In the genomic region with DNA sequence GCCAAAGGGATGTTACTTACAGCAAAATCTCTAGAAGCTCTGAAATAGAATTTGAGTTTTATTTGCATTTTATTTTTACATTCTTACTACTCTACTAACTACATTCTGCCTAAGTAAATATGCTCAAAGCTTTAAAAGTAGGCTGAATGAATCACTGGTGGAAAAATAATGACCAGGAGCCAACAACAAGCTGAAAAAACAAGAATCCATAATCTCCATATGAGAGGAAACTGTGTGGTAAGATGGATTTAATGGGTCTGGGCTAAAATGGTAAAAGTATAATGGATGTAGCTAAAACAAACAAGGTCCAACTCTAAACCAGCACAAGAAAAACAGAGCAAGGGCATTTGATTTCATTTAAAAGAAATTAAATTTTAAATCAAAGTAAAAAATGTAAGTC, we compare ENCODE assay signal across 21 cellular contexts.
"Had no signal": no experiment of that assay in that cellular context is flagged by ENCODE, and none has a peak within 500 bp of the region (broad histone marks: within the 10 kb centered on the region; RNA-seq: fewer than 3 reads in every experiment).

No MANE protein-coding gene starts in this region.

- H3K4me1 ChIP-seq: foreskin keratinocyte, lower lobe of right lung, parathyroid adenoma, sigmoid colon, tibial artery had no signal

- H3K79me2 ChIP-seq: hepatocyte, parathyroid adenoma had no signal

- ATAC-seq: activated CD4-positive, alpha-beta T cell treated with anti-CD3 and anti-CD28 coated beads for 36 hours; activated naive CD4-positive, alpha-beta T cell treated with anti-CD3 and anti-CD28 coated beads, Interleukin-2, amount 50 U/mL, for 72 hours; esophagus mucosa; foreskin keratinocyte; lower lobe of right lung; natural killer cell treated with Interleukin-12 subunit alpha and Interleukin-12 subunit beta and Interleukin-15 and Interleukin-18, amount 100 ng/mL, for 72 hours; WTC11 had no signal

- H3K4me2 ChIP-seq: hepatocyte had no signal

- H3K9me3 ChIP-seq: lower lobe of right lung, neutrophil, sigmoid colon, tibial artery had no signal

- H3K4me3 ChIP-seq: coronary artery, hepatocyte, lower lobe of right lung, sigmoid colon, tibial artery had no signal

- H3K36me3 ChIP-seq: lower lobe of right lung, neutrophil, sigmoid colon, tibial artery had no signal

- DNase-seq: activated CD4-positive, alpha-beta T cell treated with anti-CD3 and anti-CD28 coated beads for 36 hours; activated CD4-positive, alpha-beta T cell treated with anti-CD3 and anti-CD28 coated beads, Interleukin-2, amount 50 U/mL, for 48 hours; activated gamma-delta T cell; effector CD4-positive, alpha-beta T cell; foreskin keratinocyte; islet precursor cell; lower lobe of right lung; sigmoid colon; stimulated activated CD4-positive, alpha-beta T cell treated with anti-CD3 and anti-CD28 coated beads, Interleukin-12 subunit alpha, Interleukin-12 subunit beta, amount 100 ng/mL, for 4 hours; stimulated activated CD4-positive, alpha-beta T cell treated with anti-CD3 and anti-CD28 coated beads, Interleukin-1b, Interleukin-23, amount 100 ng/mL, for 48 hours; stimulated activated CD8-positive, alpha-beta memory T cell treated with anti-CD3 and anti-CD28 coated beads, Interleukin-4, amount 100 ng/mL, for 48 hours; stimulated activated naive CD4-positive, alpha-beta T cell; tibial artery had no signal

- H3K9ac ChIP-seq: parathyroid adenoma had no signal

- H3K27me3 ChIP-seq: foreskin keratinocyte, hepatocyte, neutrophil, sigmoid colon, tibial artery had no signal

- H2AFZ ChIP-seq: hepatocyte, parathyroid adenoma had no signal

- H3K27ac ChIP-seq: coronary artery, foreskin keratinocyte, hepatocyte, lower lobe of right lung, neutrophil, parathyroid adenoma, sigmoid colon, tibial artery had no signal
